In the genomic region with DNA sequence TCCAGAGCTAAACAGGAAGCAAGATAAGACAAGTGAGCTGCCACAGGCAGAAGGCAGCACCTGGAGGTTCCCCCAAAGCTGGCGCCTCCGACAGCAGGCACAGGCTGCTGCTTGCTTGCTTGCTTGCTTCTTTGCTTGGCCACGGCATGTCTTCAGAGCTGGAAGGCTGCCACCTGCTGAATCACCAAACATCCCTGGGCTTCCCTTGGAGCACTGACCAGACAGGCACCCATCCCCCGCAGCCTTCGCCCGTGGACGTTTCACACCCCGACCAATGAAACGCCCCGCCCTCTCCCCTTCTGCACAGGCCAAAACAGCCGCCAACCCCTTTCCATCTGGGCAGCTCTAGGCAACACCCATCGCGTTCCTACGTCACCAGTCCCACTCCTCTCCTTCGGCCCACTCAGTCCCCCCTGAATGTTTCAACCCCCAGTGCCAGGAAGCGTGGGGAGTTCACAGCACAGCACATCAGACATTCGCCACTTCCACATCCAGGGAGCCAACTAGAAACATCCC, we compare ENCODE assay signal across 8 cellular contexts. TPM values are rescaled to one million over a fixed set of nuclear protein-coding genes. Genes with fewer than 3 reads are reported as not detected.
A peak's percentile ranks its signal among the peaks of the same experiment; 100 is the strongest.
DNase-seq lines count a peak whose midpoint lies in the region; ATAC-seq and TF ChIP-seq lines count a peak whose summit lies in the region.

No MANE protein-coding gene starts in this region.

- H3K4me1 ChIP-seq in smooth muscle cell (ENCODE audit: low read depth) = peaks cover 14% of the 10 kb centered on the region

- peak overlapping the region; percentile 80 for H3K9ac ChIP-seq in smooth muscle cell (ENCODE audit: low read depth)

- H3K79me2 ChIP-seq in smooth muscle cell (ENCODE audit: low read depth) = peaks cover 22% of the 10 kb centered on the region

- no peaks in the 10 kb centered on the region for H3K27me3 ChIP-seq in smooth muscle cell (ENCODE audit: low read depth)

- ATAC-seq in HG02759 (IDR thresholded peaks at IDR 0.05; ENCODE audit: unreplicated experiment) = peak; percentile 23

- no peaks in the 10 kb centered on the region for H3K36me3 ChIP-seq in smooth muscle cell (ENCODE audit: low read depth)

- no peaks in the 10 kb centered on the region for H3K9me3 ChIP-seq in smooth muscle cell (replicated peaks; ENCODE audit: low read depth)

- H2AFZ ChIP-seq in smooth muscle cell (ENCODE audit: low read depth) = peak overlapping the region; percentile 99

- DNase-seq in NCI-H1417 (lab: John Stamatoyannopoulos, UW) = peak; percentile 16 to 79 (median 41)
- no peak for DNase-seq in NCI-H1417 treated with DMSO at 0.1 percent for 48 hours (lab: John Stamatoyannopoulos, UW)
- peak; percentile 44 for DNase-seq in NCI-H146 treated with DMSO at 0.1 percent for 48 hours (lab: John Stamatoyannopoulos, UW; ENCODE audit: unreplicated experiment)
- peak; percentile 44 to 97 (median 84) for DNase-seq in caudate nucleus (lab: John Stamatoyannopoulos, UW)
- DNase-seq in islet precursor cell = peak; percentile 87
- peak; percentile 63 for DNase-seq in smooth muscle cell (lab: John Stamatoyannopoulos, UW; ENCODE audit: unreplicated experiment)

- peaks cover 24% of the 10 kb centered on the region for H4K20me1 ChIP-seq in smooth muscle cell (ENCODE audit: low read depth)

- peak overlapping the region; percentile 95 for H3K4me2 ChIP-seq in smooth muscle cell

- no peak for TF ChIP-seq CTCF in VCaP (conservative IDR thresholded peaks at IDR 0.05)
- TF ChIP-seq CTCF in smooth muscle cell (IDR thresholded peaks at IDR 0.05; ENCODE audit: borderline replicate concordance, insufficient read depth, poor library complexity, severe bottlenecking) = no peak

- H3F3A ChIP-seq in smooth muscle cell (ENCODE audit: low read depth) = peaks cover 14% of the 10 kb centered on the region

- H3K4me3 ChIP-seq in smooth muscle cell = peak overlapping the region; percentile 89

- 4% methylated on average over 12 of the region's 17 CpGs for WGBS in smooth muscle cell (ENCODE audit: low lambda C conversion rate)

- H3K27ac ChIP-seq in VCaP = peak overlapping the region; percentile 97
- H3K27ac ChIP-seq in caudate nucleus (ENCODE audit: low read depth, low read length) = peak overlapping the region; percentile 99
- peak overlapping the region; percentile 0 for H3K27ac ChIP-seq in smooth muscle cell (ENCODE audit: low read depth)

RNA-seq across cellular contexts. Expression of a gene that starts 1.7 kb away (rescaled TPM):
- total RNA-seq in smooth muscle cell = 14.3 and 20.6 TPM in 2 replicates
- polyA plus RNA-seq in smooth muscle cell = 3.9 and 4.0 TPM in 2 replicates

Comparison
In these comparisons a context has a peak if more than half of its experiments do, and no peak if none do; other contexts are left out.
1. H3K27ac ChIP-seq: peak in every context shown above with its lines; median percentile 99 in caudate nucleus; 97 in VCaP; 0 in smooth muscle cell.